Comparison of ENCODE assay signal across 12 cellular contexts in genomic region chr15:67164811-67165652, GRCh38.
DNase-seq lines count a peak whose midpoint lies in the region; TF ChIP-seq lines count a peak whose summit lies in the region.
"Had no signal": no experiment of that assay in that cellular context is flagged by ENCODE, and none has a peak within 500 bp of the region (broad histone marks: within the 10 kb centered on the region; RNA-seq: fewer than 3 reads in every experiment).

No MANE protein-coding gene starts in this region.

- peaks cover 58% of the 10 kb centered on the region for H3K79me2 ChIP-seq in ACC112 (ENCODE audit: control insufficient read depth, insufficient read depth, low read length, unreplicated experiment)

- H3K9me3 Mint-ChIP-seq in nephron: no peaks in the 10 kb centered on the region
- H3K9me3 Mint-ChIP-seq: activated naive CD4-positive, alpha-beta T cell treated with anti-CD3 and anti-CD28 coated beads, Interleukin-2, amount 50 U/mL, for 24 hours had no signal

- TF ChIP-seq CTCF in RWPE1 (conservative IDR thresholded peaks at IDR 0.05; ENCODE audit: low read depth): no peak
- peak; percentile 4 for TF ChIP-seq CTCF in fibroblast of pulmonary artery (IDR thresholded peaks at IDR 0.05; ENCODE audit: low read length, missing control alignments)
- peak in 2 of 3 experiments; percentile 17 for TF ChIP-seq CTCF in nephron (IDR thresholded peaks at IDR 0.05; ENCODE audit: unreplicated experiment in 3 of 3)
- TF ChIP-seq CTCF in breast epithelium (IDR thresholded peaks at IDR 0.05): no peak

- peaks cover 7% of the 10 kb centered on the region for H3K27me3 Mint-ChIP-seq in nephron (ENCODE audit: low read depth)
- H3K27me3 Mint-ChIP-seq: activated naive CD4-positive, alpha-beta T cell treated with anti-CD3 and anti-CD28 coated beads, Interleukin-2, amount 50 U/mL, for 24 hours had no signal

- no peaks in the 10 kb centered on the region for H3K27me3 ChIP-seq in ACC112 (ENCODE audit: insufficient read depth, low read length)
- H3K27me3 ChIP-seq in breast epithelium: no peaks in the 10 kb centered on the region

- no peaks in the 10 kb centered on the region for H3K9me3 ChIP-seq in breast epithelium

- intact Hi-C loops in breast epithelium (cut with DNase I; ENCODE audit: low total_unique reads): no loop called here

- TF ChIP-seq POLR2A in breast epithelium (IDR thresholded peaks at IDR 0.05): no peak

- peak overlapping the region in 2 of 3 experiments; percentile 44 to 53 for H3K4me3 Mint-ChIP-seq in nephron
- H3K4me3 Mint-ChIP-seq: activated naive CD4-positive, alpha-beta T cell treated with anti-CD3 and anti-CD28 coated beads, Interleukin-2, amount 50 U/mL, for 24 hours had no signal

- POLR2A ChIA-PET in RWPE1 (lab: Yijun Ruan, JAX; ENCODE audit: low non-redundant PET): no interaction called here

- H3K4me3 ChIP-seq in ACC112 (ENCODE audit: low read depth, low read length): no peak overlapping the region
- H3K4me3 ChIP-seq in fibroblast of pulmonary artery (replicated peaks; ENCODE audit: low read depth, low read length): no peak overlapping the region
- H3K4me3 ChIP-seq in breast epithelium: no peak overlapping the region

- peaks cover 72% of the 10 kb centered on the region for H3K4me1 Mint-ChIP-seq in nephron

- peak overlapping the region; percentile 91 for H3K27ac ChIP-seq in ACC112 (ENCODE audit: low read depth, low read length)
- peak overlapping the region; percentile 68 for H3K27ac ChIP-seq in RWPE1
- H3K27ac ChIP-seq in breast epithelium: no peak overlapping the region
- H3K27ac ChIP-seq: HL-60, WERI-Rb-1 had no signal

- peaks cover 40% of the 10 kb centered on the region for H3K36me3 ChIP-seq in ACC112 (ENCODE audit: insufficient read depth, low read length)
- H3K36me3 ChIP-seq in breast epithelium: no peaks in the 10 kb centered on the region
- H3K36me3 ChIP-seq: WERI-Rb-1 had no signal

- H3K36me3 Mint-ChIP-seq in nephron (ENCODE audit: low read depth): peaks cover 45% of the 10 kb centered on the region

- CTCF ChIA-PET in RWPE1 (lab: Yijun Ruan, JAX): no interaction called here

- peaks cover 76% of the 10 kb centered on the region for H3K4me1 ChIP-seq in ACC112 (ENCODE audit: control insufficient read depth, insufficient read depth, low read length, unreplicated experiment)
- H3K4me1 ChIP-seq in breast epithelium: no peaks in the 10 kb centered on the region

- DNase-seq in RWPE1 (ENCODE audit: low spot score): no peak
- DNase-seq in fibroblast of pulmonary artery (ENCODE audit: low read depth): peak; percentile 55
- DNase-seq in AG20443 (ENCODE audit: low spot score): no peak
- DNase-seq in HCEC 1CT: no peak
- DNase-seq in stimulated activated CD4-positive, alpha-beta T cell treated with anti-CD3 and anti-CD28 coated beads, Interleukin-15, amount 100 ng/mL, for 24 hours: no peak
- no peak for DNase-seq in breast epithelium (ENCODE audit: low spot score in 2 of 2)
- DNase-seq: stimulated activated naive CD4-positive, alpha-beta T cell treated with Interleukin-2 at 50 U/mL for 16 hours; WERI-Rb-1 had no signal

- peak overlapping the region; percentile 71 to 94 (median 83) for H3K27ac Mint-ChIP-seq in nephron

- no peak overlapping the region for H2AFZ ChIP-seq in ACC112 (ENCODE audit: low read length, unreplicated experiment)

Comparison
In these comparisons a context has a peak if more than half of its experiments do, and no peak if none do; other contexts are left out.
1. H3K27ac ChIP-seq: peak in ACC112 (single experiment) and RWPE1 (single experiment); none in breast epithelium (0 of 2).
2. CTCF ChIP-seq: peak in fibroblast of pulmonary artery (single experiment) and nephron (2 of 3); none in RWPE1 (single experiment) and breast epithelium (0 of 3).